Comparison of ENCODE assay signal across 9 cellular contexts in genomic region chr1:37038079-37038702, GRCh38. TPM values are rescaled to one million over a fixed set of nuclear protein-coding genes. Genes with fewer than 3 reads are reported as not detected.
DNase-seq lines count a peak whose midpoint lies in the region; ATAC-seq and TF ChIP-seq lines count a peak whose summit lies in the region.
"Had no signal": no experiment of that assay in that cellular context is flagged by ENCODE, and none has a peak within 500 bp of the region (broad histone marks: within the 10 kb centered on the region; RNA-seq: fewer than 3 reads in every experiment).

No MANE protein-coding gene starts in this region.

- H3K27ac ChIP-seq in PC-9 (no peak overlapping the region), thyroid gland (no peak overlapping the region)

- H2AFZ ChIP-seq in PC-9, result no peak overlapping the region

- H3K27me3 ChIP-seq in PC-9 (ENCODE audit: insufficient read depth, low read depth) (peaks cover 26% of the 10 kb centered on the region; the same call in 1 of the 2 replicates), thyroid gland (peaks cover 14% of the 10 kb centered on the region)

- TF ChIP-seq POLR2A in thyroid gland (IDR thresholded peaks at IDR 0.05), result no peak

- no peaks in the 10 kb centered on the region for H4K20me1 ChIP-seq in PC-9 (ENCODE audit: insufficient read depth)

- no peaks in the 10 kb centered on the region for H3K4me1 ChIP-seq in PC-9 (replicated peaks; ENCODE audit: insufficient read depth)
- H3K4me1 ChIP-seq in thyroid gland, result no peaks in the 10 kb centered on the region
- H3K4me1 ChIP-seq: Caco-2 had no signal

- ATAC-seq in GM21515 (IDR thresholded peaks at IDR 0.05; ENCODE audit: unreplicated experiment), result no peak

- no TSS peak for BruUV-seq in PC-9 (replicated peaks; lab: Mats Ljungman, UMichigan)

- H3K4me3 ChIP-seq in LNCaP clone FGC (ENCODE audit: low read depth, low read length), result no peak overlapping the region
- no peak overlapping the region for H3K4me3 ChIP-seq in PC-9
- no peak overlapping the region for H3K4me3 ChIP-seq in thyroid gland (replicated peaks in 1 of 3)

- CTCF ChIA-PET in PC-9 (lab: Charles Lee), result interaction anchor here (0.5 kb wide), 1 partner anchor 332 kb away, joined by 3 read pairs; no protein-coding TSS in a partner anchor

- H3K4me2 ChIP-seq in PC-9, result no peak overlapping the region

- no peaks in the 10 kb centered on the region for H3F3A ChIP-seq in PC-9 (ENCODE audit: insufficient read depth, low read depth)

- DNase-seq in ACHN, result peak; percentile 30
- peak; percentile 10 for DNase-seq in LNCaP clone FGC (ENCODE audit: low read depth)
- peak in 1 of 2 experiments; percentile 57 for DNase-seq in PC-9
- peak in 44 of 51 donors; percentile 26 to 84 (median 64) for DNase-seq in hypothalamus (lab: John Stamatoyannopoulos, UW)
- DNase-seq in NOMO-1 treated with dmso at 0.1 percent for 144 hours (lab: John Stamatoyannopoulos, UW; ENCODE audit: unreplicated experiment), result no peak
- DNase-seq in thyroid gland, result no peak
- no peak for DNase-seq in GM19240 (ENCODE audit: insufficient read length, low spot score)

- intact Hi-C loops in PC-9 (cut with micrococcal nuclease; ENCODE audit: unreplicated experiment) (no loop called here), thyroid gland (cut with DNase I) (no loop called here)

- 2% methylated on average over 7 to 8 of the region's 13 CpGs for WGBS in thyroid gland, 2 donors

- POLR2A ChIA-PET in PC-9 (lab: Charles Lee; ENCODE audit: unreplicated experiment), result no interaction called here

- no peaks in the 10 kb centered on the region for H3K9me3 ChIP-seq in PC-9 (ENCODE audit: insufficient read depth, low read depth)
- no peaks in the 10 kb centered on the region for H3K9me3 ChIP-seq in thyroid gland
- H3K9me3 ChIP-seq: Caco-2 had no signal

- H3K36me3 ChIP-seq in PC-9 (ENCODE audit: low read depth) (no peaks in the 10 kb centered on the region), thyroid gland (no peaks in the 10 kb centered on the region)

- H3K79me2 ChIP-seq in PC-9 (ENCODE audit: low read depth), result no peaks in the 10 kb centered on the region

- in situ Hi-C loops in ACHN (cut with HindIII; ENCODE audit: low pct_ligation_motif_present, low pct_unique_long_range_greater_than_20kb, low sequenced_read_pairs), result no loop called here

- H3K9me2 ChIP-seq in PC-9 (ENCODE audit: insufficient read depth), result no peaks in the 10 kb centered on the region

- TF ChIP-seq CTCF in LNCaP clone FGC (IDR thresholded peaks at IDR 0.05; ENCODE audit: control insufficient read depth, extremely low read depth, insufficient read depth), result peak; percentile 55
- peak; percentile 51 for TF ChIP-seq CTCF in PC-9 (conservative IDR thresholded peaks at IDR 0.05)
- TF ChIP-seq CTCF in thyroid gland (IDR thresholded peaks at IDR 0.05), result no peak

RNA-seq across cellular contexts. Expression of gene GRIK3, which starts 3.9 kb away (rescaled TPM):
- total RNA-seq in PC-9 (2021) (not detected in 2 replicates), thyroid gland (under 1 TPM in 3 of 4 donors, not detected in 1; 0.13 to 0.42 (median 0.15) TPM)
- total RNA-seq: Caco-2 had no signal

Comparison
In these comparisons a context has a peak if more than half of its experiments do, and no peak if none do; other contexts are left out.
1. DNase-seq: peak in ACHN (single experiment), LNCaP clone FGC (single experiment) and hypothalamus (44 of 51); none in NOMO-1 treated with dmso at 0.1 percent for 144 hours (single experiment), thyroid gland (0 of 2) and GM19240 (single experiment).
2. CTCF ChIP-seq: peak in LNCaP clone FGC (single experiment) and PC-9 (single experiment); none in thyroid gland (0 of 6).